In the genomic region with DNA sequence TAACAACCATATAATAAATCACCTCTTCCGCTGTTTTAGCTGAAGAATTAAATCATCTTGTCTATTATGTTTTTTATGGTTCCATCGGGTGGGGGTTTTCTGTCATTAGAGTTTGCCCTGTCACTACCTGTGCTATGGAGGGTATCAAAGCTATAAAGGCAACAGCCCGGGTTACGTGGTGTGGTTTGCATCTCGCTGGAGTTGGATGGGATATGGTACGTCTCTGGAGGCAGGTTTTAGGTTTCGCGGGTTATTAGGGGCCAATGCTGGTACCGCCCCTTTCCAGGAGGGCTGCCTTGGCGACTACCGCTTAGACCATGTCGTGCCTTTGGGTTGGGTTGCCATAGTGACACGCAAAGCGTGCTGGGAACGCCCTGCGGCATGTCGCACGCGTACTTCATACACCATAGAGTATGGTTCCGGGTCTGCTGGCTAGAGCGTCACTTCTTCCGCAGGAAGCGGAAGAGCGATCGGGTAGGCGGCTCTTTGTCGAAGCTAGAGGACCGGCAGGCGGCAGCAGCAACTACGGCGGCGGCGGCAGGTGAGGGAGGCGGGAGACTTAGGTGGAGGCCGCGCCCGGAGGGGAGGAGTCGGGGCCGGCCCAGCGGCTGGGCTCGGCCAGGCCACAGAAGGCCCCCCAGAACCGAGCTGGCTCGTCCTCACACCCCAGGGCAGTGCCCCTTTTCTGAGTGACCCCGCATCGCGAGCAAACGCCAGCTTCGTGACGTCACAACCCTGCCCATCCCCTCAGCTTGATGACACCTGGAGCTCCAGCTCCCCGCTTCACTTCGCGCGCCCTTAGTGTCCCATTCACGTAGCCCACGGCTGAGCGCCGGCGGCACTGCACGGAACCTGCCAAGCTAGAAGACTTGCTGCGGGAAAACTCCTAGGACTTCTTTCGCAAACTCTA, we compare ENCODE assay signal across 8 cellular contexts. TPM values are rescaled to one million over a fixed set of nuclear protein-coding genes. Genes with fewer than 3 reads are reported as not detected.
DNase-seq lines count a peak whose midpoint lies in the region; ATAC-seq, FAIRE-seq and TF ChIP-seq lines count a peak whose summit lies in the region.

A gene with protein sequence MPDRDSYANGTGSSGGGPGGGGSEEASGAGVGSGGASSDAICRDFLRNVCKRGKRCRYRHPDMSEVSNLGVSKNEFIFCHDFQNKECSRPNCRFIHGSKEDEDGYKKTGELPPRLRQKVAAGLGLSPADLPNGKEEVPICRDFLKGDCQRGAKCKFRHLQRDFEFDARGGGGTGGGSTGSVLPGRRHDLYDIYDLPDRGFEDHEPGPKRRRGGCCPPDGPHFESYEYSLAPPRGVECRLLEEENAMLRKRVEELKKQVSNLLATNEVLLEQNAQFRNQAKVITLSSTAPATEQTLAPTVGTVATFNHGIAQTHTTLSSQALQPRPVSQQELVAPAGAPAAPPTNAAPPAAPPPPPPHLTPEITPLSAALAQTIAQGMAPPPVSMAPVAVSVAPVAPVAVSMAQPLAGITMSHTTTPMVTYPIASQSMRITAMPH (plus strand): TSS at position 489 of the 910 bp plus-strand sequence. CDS start 2,297 bp downstream, outside the sequence.

- peak within 1 kb of the TSS; percentile 91 to 96 for H3K27ac ChIP-seq in A549
- H3K27ac ChIP-seq in iPS-18a (ENCODE audit: low read length): peak within 1 kb of the TSS; percentile 99

- POLR2A ChIA-PET in A549 (lab: Yijun Ruan, JAX): interaction anchor here (0.5 to 5.5 kb wide), 16 partner anchors 8 to 368 kb away, joined by 3 to 77 read pairs (median 6); a partner anchor contains a TSS

- H3K9me3 ChIP-seq in A549 (no peaks in the 10 kb centered on the region), iPS-18a (ENCODE audit: control insufficient read depth, low read depth, low read length) (no peaks in the 10 kb centered on the region), skeletal muscle satellite cell (replicated peaks; ENCODE audit: low read length) (no peaks in the 10 kb centered on the region)

- H3K4me2 ChIP-seq in A549 (peak within 1 kb of the TSS; percentile 95), skeletal muscle satellite cell (ENCODE audit: low read length) (peak within 1 kb of the TSS; percentile 88)

- no peaks in the 10 kb centered on the region for H3K27me3 ChIP-seq in iPS-18a (ENCODE audit: control insufficient read depth, insufficient read depth, low read length)
- H3K27me3 ChIP-seq in skeletal muscle satellite cell (ENCODE audit: control insufficient read depth, insufficient read depth, low read length): no peaks in the 10 kb centered on the region

- TF ChIP-seq POLR2A in A549 (IDR thresholded peaks at IDR 0.05; ENCODE audit: low read length) (peak; percentile 96), GM18526 (IDR thresholded peaks at IDR 0.05; ENCODE audit: extremely low read depth, insufficient read length) (peak; percentile 98)

- peak; percentile 36 for TF ChIP-seq CTCF in A549 (IDR thresholded peaks at IDR 0.05)

- TF ChIP-seq EP300 in A549 (IDR thresholded peaks at IDR 0.05): no peak

- peak; percentile 74 to 82 for ATAC-seq in A549
- ATAC-seq in HG03066 (IDR thresholded peaks at IDR 0.05; ENCODE audit: low read depth, unreplicated experiment): peak; percentile 75

- H3K4me1 ChIP-seq in A549 (peaks cover 20% of the 10 kb centered on the region), iPS-18a (ENCODE audit: control insufficient read depth, low read depth, low read length) (peaks cover 14% of the 10 kb centered on the region), skeletal muscle satellite cell (ENCODE audit: control insufficient read depth, insufficient read depth, low read length) (peaks cover 25% of the 10 kb centered on the region)

- H3K36me3 ChIP-seq in iPS-18a (ENCODE audit: control insufficient read depth, low read depth, low read length) (peaks cover 32% of the 10 kb centered on the region), skeletal muscle satellite cell (ENCODE audit: insufficient read depth, low read length) (peaks cover 24% of the 10 kb centered on the region)

- CTCF ChIA-PET in A549 (lab: Yijun Ruan, JAX): interaction anchor here (0.6 to 15.7 kb wide), 33 partner anchors 9 to 519 kb away, joined by 3 to 204 read pairs (median 6); a partner anchor contains a TSS

- peak; percentile 49 for FAIRE-seq in A549 (lab: Jason Lieb, UNC)

- 3% methylated on average over 61 of the region's 61 CpGs for WGBS in A549 (ENCODE audit: missing lambda C conversion rate)

- 0 out of 5 replicates have a peak, but pooled peaks of 1 of the 2 experiments have one; percentile 10 for TF ChIP-seq RAD21 in A549 (conservative IDR thresholded peaks at IDR 0.05 in 1 of 2, IDR thresholded peaks at IDR 0.05 in 1 of 2)

- peak within 1 kb of the TSS; percentile 99 for H3K9ac ChIP-seq in iPS-18a (ENCODE audit: low read length)
- H3K9ac ChIP-seq in skeletal muscle satellite cell (ENCODE audit: low read depth, low read length): peak within 1 kb of the TSS; percentile 97

- DNase-seq in A549 (ENCODE audit: low read depth in 1 of 2, low spot score in 1 of 2): peak; percentile 97 to 100
- peak; percentile 98 for DNase-seq in NCI-H2107 treated with DMSO at 0.1 percent for 48 hours (lab: John Stamatoyannopoulos, UW; ENCODE audit: unreplicated experiment)
- peak; percentile 97 for DNase-seq in UCSD-AML1 (lab: John Stamatoyannopoulos, UW; ENCODE audit: unreplicated experiment)
- peak; percentile 98 for DNase-seq in brain pericyte (ENCODE audit: low read depth, low spot score)

- peak within 1 kb of the TSS; percentile 71 for H3K4me3 ChIP-seq in A549
- H3K4me3 ChIP-seq in iPS-18a (ENCODE audit: low read length): peak within 1 kb of the TSS; percentile 100
- peak within 1 kb of the TSS; percentile 80 for H3K4me3 ChIP-seq in skeletal muscle satellite cell (ENCODE audit: low read length)

TF ChIP-seq in A549, 52 proteins besides CTCF, POLR2A, EP300 and RAD21 (continues in another document):
- TF ChIP-seq, protein P1, sequence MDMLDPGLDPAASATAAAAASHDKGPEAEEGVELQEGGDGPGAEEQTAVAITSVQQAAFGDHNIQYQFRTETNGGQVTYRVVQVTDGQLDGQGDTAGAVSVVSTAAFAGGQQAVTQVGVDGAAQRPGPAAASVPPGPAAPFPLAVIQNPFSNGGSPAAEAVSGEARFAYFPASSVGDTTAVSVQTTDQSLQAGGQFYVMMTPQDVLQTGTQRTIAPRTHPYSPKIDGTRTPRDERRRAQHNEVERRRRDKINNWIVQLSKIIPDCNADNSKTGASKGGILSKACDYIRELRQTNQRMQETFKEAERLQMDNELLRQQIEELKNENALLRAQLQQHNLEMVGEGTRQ (IDR thresholded peaks at IDR 0.05): 0 out of 2 replicates have a peak, but pooled peaks have one; percentile 22
- peak; percentile 96 for TF ChIP-seq MYC (IDR thresholded peaks at IDR 0.05; ENCODE audit: borderline replicate concordance, low read length)
- no peak for TF ChIP-seq EHMT2 (IDR thresholded peaks at IDR 0.05; ENCODE audit: low read depth)
- TF ChIP-seq FOSL2 (IDR thresholded peaks at IDR 0.05): no peak
- peak; percentile 66; the same call in 1 of the 2 replicates for TF ChIP-seq FOSL2 (CRISPR knock-in tag; IDR thresholded peaks at IDR 0.05)
- TF ChIP-seq TP53 (CRISPR knock-in tag; IDR thresholded peaks at IDR 0.05): peak; percentile 99
- TF ChIP-seq JUN (IDR thresholded peaks at IDR 0.05): peak; percentile 98 to 99
- TF ChIP-seq, protein P2, sequence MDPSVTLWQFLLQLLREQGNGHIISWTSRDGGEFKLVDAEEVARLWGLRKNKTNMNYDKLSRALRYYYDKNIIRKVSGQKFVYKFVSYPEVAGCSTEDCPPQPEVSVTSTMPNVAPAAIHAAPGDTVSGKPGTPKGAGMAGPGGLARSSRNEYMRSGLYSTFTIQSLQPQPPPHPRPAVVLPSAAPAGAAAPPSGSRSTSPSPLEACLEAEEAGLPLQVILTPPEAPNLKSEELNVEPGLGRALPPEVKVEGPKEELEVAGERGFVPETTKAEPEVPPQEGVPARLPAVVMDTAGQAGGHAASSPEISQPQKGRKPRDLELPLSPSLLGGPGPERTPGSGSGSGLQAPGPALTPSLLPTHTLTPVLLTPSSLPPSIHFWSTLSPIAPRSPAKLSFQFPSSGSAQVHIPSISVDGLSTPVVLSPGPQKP (IDR thresholded peaks at IDR 0.05; ENCODE audit: low read depth, low read length): no peak
- TF ChIP-seq CBX8 (IDR thresholded peaks at IDR 0.05): no peak
- no peak for TF ChIP-seq HOXB5 (CRISPR knock-in tag; IDR thresholded peaks at IDR 0.05)
- TF ChIP-seq JUNB (IDR thresholded peaks at IDR 0.05): no peak
- TF ChIP-seq RCOR1 (IDR thresholded peaks at IDR 0.05; ENCODE audit: low read depth, low read length): no peak
- TF ChIP-seq KDM5A (IDR thresholded peaks at IDR 0.05): no peak
- TF ChIP-seq HEYL (CRISPR knock-in tag; IDR thresholded peaks at IDR 0.05): no peak
- TF ChIP-seq TFCP2L1 (CRISPR knock-in tag; IDR thresholded peaks at IDR 0.05): peak; percentile 99
- TF ChIP-seq SMC3 (IDR thresholded peaks at IDR 0.05): no peak; the same call in 2 of the 3 replicates
- peak; percentile 93 for TF ChIP-seq BHLHE40 (IDR thresholded peaks at IDR 0.05; ENCODE audit: low read depth, low read length)
- TF ChIP-seq, protein P3, sequence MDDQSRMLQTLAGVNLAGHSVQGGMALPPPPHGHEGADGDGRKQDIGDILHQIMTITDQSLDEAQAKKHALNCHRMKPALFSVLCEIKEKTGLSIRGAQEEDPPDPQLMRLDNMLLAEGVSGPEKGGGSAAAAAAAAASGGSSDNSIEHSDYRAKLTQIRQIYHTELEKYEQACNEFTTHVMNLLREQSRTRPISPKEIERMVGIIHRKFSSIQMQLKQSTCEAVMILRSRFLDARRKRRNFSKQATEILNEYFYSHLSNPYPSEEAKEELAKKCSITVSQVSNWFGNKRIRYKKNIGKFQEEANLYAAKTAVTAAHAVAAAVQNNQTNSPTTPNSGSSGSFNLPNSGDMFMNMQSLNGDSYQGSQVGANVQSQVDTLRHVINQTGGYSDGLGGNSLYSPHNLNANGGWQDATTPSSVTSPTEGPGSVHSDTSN (IDR thresholded peaks at IDR 0.05): peak; percentile 98
- no peak for TF ChIP-seq HDAC2 (IDR thresholded peaks at IDR 0.05)
- TF ChIP-seq CHD2 (IDR thresholded peaks at IDR 0.05; ENCODE audit: low read length, partially characterized antibody): peak; percentile 77
- TF ChIP-seq MAZ (IDR thresholded peaks at IDR 0.05; ENCODE audit: borderline replicate concordance, low read depth, low read length): no peak
- TF ChIP-seq, protein P4, sequence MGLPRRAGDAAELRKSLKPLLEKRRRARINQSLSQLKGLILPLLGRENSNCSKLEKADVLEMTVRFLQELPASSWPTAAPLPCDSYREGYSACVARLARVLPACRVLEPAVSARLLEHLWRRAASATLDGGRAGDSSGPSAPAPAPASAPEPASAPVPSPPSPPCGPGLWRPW (IDR thresholded peaks at IDR 0.05): no peak

RNA-seq across cellular contexts. Expression of the gene that starts here (rescaled TPM):
- polyA plus RNA-seq in A549 (2011; rRNA removed): 2.1 and 2.7 TPM in 2 replicates
- polyA plus RNA-seq in A549 (2012; cell fraction: cytosol; rRNA removed): 1.0 and 1.1 TPM in 2 replicates
- 1.5 and 1.9 TPM in 2 replicates for polyA plus RNA-seq in A549 (2012; cell fraction: nucleus; rRNA removed)
- polyA plus RNA-seq in A549 (2017; fragmentation: RNase III; extraction: RNeasy Plus Mini Kit Qiagen cat#74134 plus additional on column Dnase treatment): 2.3 to 3.2 TPM (median 2.7 TPM) in 3 replicates
- polyA minus RNA-seq in A549 (2011; rRNA and poly(A)+ RNA removed): 11.1 TPM in 2 replicates
- 2.8 and 5.6 TPM in 2 replicates for total RNA-seq in skeletal muscle satellite cell (2012; rRNA removed)

Comparison
In these comparisons a context has a peak if more than half of its experiments do, and no peak if none do; other contexts are left out.
1. Peak in every context shown above with its lines: DNase-seq, ATAC-seq, H3K4me3 ChIP-seq and H3K27ac ChIP-seq.